Comparison of ENCODE assay signal across 1 cellular context in the genomic region with DNA sequence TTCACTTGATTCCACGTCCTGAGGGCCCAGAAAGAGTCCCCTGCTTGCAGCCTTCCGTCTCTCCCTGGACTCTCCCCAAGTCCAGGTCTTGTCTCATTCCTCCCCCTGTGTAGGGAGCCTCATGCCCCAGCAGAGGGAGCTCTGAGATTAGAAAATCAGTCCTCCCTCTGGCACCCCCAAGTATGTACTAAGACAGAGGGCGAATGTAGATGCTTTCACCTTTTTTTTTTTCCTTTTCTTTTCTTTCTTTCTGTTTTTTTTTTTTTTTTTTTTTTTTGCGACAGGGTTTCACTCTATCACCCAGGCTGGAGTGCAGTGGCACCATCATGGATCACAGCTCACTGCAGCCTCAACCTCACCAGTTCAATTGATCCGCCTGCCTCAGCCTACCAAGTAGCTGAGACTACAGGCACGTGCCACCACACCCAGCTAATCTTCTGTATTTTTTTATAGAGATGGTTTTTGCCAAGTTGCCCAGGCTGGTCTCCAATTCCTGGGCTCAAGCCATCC.
TF ChIP-seq lines count a peak whose summit lies in the region.

No MANE protein-coding gene starts in this region.

TF ChIP-seq in endothelial cell of umbilical vein, 7 proteins besides CTCF, POLR2A, EP300 and RAD21:
- TF ChIP-seq FOS (IDR thresholded peaks at IDR 0.05; ENCODE audit: borderline replicate concordance, insufficient read depth, low read length) (no peak), MYC (IDR thresholded peaks at IDR 0.05; ENCODE audit: low read depth, low read length) (no peak), GATA2 (IDR thresholded peaks at IDR 0.05; ENCODE audit: insufficient read depth, insufficient read length, low read depth, low read length) (no peak), MAX (IDR thresholded peaks at IDR 0.05; ENCODE audit: insufficient read depth, insufficient read length) (no peak), EZH2 (IDR thresholded peaks at IDR 0.05; ENCODE audit: borderline replicate concordance, low read depth, low read length, severe bottlenecking) (no peak), POLR2AphosphoS5 (IDR thresholded peaks at IDR 0.05; ENCODE audit: insufficient read depth, low read depth, low read length) (no peak), JUN (IDR thresholded peaks at IDR 0.05; ENCODE audit: borderline replicate concordance, insufficient read depth, insufficient read length, low read depth) (no peak)
TF ChIP-seq in endothelial cell of umbilical vein: peak in this region for 0.
